29 cellular contexts compared by ENCODE assay signal in the genomic region with DNA sequence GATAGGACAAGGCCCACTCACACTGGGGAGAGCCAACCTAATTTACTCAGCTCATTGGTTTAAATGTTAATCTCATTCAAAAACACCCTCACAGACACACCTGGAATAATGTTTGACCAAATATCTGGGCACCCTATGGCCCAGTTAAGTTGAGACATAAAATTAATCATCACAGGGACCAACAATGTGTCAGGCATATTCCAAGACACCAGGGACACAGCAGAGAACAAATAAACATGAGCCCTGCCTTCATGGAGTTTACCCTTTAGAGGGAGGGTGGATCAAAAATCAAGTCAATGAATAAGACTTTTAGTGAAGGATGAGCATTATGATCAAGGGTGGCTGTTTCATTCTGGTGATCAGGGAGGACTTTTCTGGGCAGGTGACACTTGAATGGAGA.
"Had no signal": no experiment of that assay in that cellular context is flagged by ENCODE, and none has a peak within 500 bp of the region (broad histone marks: within the 10 kb centered on the region; RNA-seq: fewer than 3 reads in every experiment).

No MANE protein-coding gene starts in this region.

- H3K9me3 Mint-ChIP-seq: activated CD8-positive, alpha-beta T cell treated with anti-CD3 and anti-CD28 coated beads for 36 hours; activated naive CD4-positive, alpha-beta T cell treated with anti-CD3 and anti-CD28 coated beads, Interleukin-2, amount 50 U/mL, for 24 hours; activated naive CD8-positive, alpha-beta T cell treated with anti-CD3 and anti-CD28 coated beads for 36 hours; activated T-cell treated with anti-CD3 and anti-CD28 coated beads, Interleukin-2, amount 50 U/mL, for 4 hours; activated T-helper 1 cell treated with anti-CD3 and anti-CD28 coated beads, Interleukin-12 subunit alpha, Interleukin-12 subunit beta, Interleukin-2, Interleukin-4 antibody, amounts not matched to agents 30 ng/mL and 10 ng/mL and 1 ng/mL, durations not matched to agents 14 hours and 24 hours and 36 hours; activated T-helper 2 cell treated with anti-CD3 and anti-CD28 coated beads, Interferon-gamma antibody, Interleukin-2, Interleukin-4, amounts not matched to agents 10 μg/mL and 5 μg/mL and 100 μg/mL, durations not matched to agents 14 hours and 24 hours and 36 hours; effector memory CD8-positive, alpha-beta T cell had no signal

- H3K27ac ChIP-seq: ascending aorta, breast epithelium, cardiac muscle cell, esophagus squamous epithelium, gastroesophageal sphincter, heart right ventricle had no signal

- H3K4me3 Mint-ChIP-seq: activated B cell treated with CpG ODN at 0.5 μM for 24 hours; activated CD8-positive, alpha-beta T cell treated with anti-CD3 and anti-CD28 coated beads for 36 hours; activated naive CD4-positive, alpha-beta T cell treated with anti-CD3 and anti-CD28 coated beads for 36 hours; activated naive CD4-positive, alpha-beta T cell treated with anti-CD3 and anti-CD28 coated beads, Interleukin-2, amount 50 U/mL, for 24 hours; activated naive CD8-positive, alpha-beta T cell treated with anti-CD3 and anti-CD28 coated beads for 36 hours; activated T-cell treated with anti-CD3 and anti-CD28 coated beads, Interleukin-2, amount 50 U/mL, for 4 hours; activated T-helper 1 cell treated with anti-CD3 and anti-CD28 coated beads, Interleukin-12 subunit alpha, Interleukin-12 subunit beta, Interleukin-2, Interleukin-4 antibody, amounts not matched to agents 30 ng/mL and 10 ng/mL and 1 ng/mL, durations not matched to agents 14 hours and 24 hours and 36 hours; brain; effector memory CD8-positive, alpha-beta T cell had no signal

- H3K36me3 Mint-ChIP-seq: activated naive CD4-positive, alpha-beta T cell treated with anti-CD3 and anti-CD28 coated beads, Interleukin-2, amount 50 U/mL, for 24 hours; activated naive CD8-positive, alpha-beta T cell treated with anti-CD3 and anti-CD28 coated beads for 36 hours; brain had no signal

- H3K9me3 ChIP-seq: ascending aorta, breast epithelium, esophagus squamous epithelium, gastroesophageal sphincter had no signal

- H3K4me1 ChIP-seq: ascending aorta, breast epithelium, gastroesophageal sphincter, heart right ventricle had no signal

- H3K4me1 Mint-ChIP-seq: activated B cell treated with CpG ODN at 0.5 μM for 24 hours; activated naive CD4-positive, alpha-beta T cell treated with anti-CD3 and anti-CD28 coated beads, Interleukin-2, amount 50 U/mL, for 24 hours; activated naive CD8-positive, alpha-beta T cell treated with anti-CD3 and anti-CD28 coated beads for 36 hours had no signal

- FAIRE-seq: colon had no signal

- H3K27me3 ChIP-seq: ascending aorta, breast epithelium, cardiac muscle cell, esophagus squamous epithelium had no signal

- H3K27me3 Mint-ChIP-seq: activated naive CD8-positive, alpha-beta T cell treated with anti-CD3 and anti-CD28 coated beads for 36 hours had no signal

- H3K36me3 ChIP-seq: ascending aorta, breast epithelium, cardiac muscle cell, esophagus squamous epithelium, gastroesophageal sphincter, heart right ventricle had no signal

- ATAC-seq: activated CD4-positive, CD25-positive, alpha-beta regulatory T cell treated with anti-CD3 and anti-CD28 coated beads, Interleukin-2, amount 50 U/mL, for 24 hours; activated CD8-positive, alpha-beta T cell treated with anti-CD3 and anti-CD28 coated beads for 36 hours; activated T-cell treated with anti-CD3 and anti-CD28 coated beads, Interleukin-2, amount 50 U/mL, for 4 hours; effector memory CD8-positive, alpha-beta T cell; gastroesophageal sphincter had no signal

- DNase-seq: activated B cell treated with CpG ODN at 0.5 μM for 24 hours; activated CD4-positive, alpha-beta T cell treated with anti-CD3 and anti-CD28 coated beads for 48 hours; activated CD4-positive, alpha-beta T cell treated with anti-CD3 and anti-CD28 coated beads, Interleukin-2, amount 50 U/mL, for 1 hour; activated CD4-positive, alpha-beta T cell treated with anti-CD3 and anti-CD28 coated beads, Interleukin-2, amount 50 U/mL, for 48 hours; activated CD8-positive, alpha-beta memory T cell treated with anti-CD3 and anti-CD28 coated beads for 24 hours; activated CD8-positive, alpha-beta T cell treated with anti-CD3 and anti-CD28 coated beads for 36 hours; activated effector memory CD4-positive, alpha-beta T cell treated with anti-CD3 and anti-CD28 coated beads, Interleukin-2, amount 50 U/mL, for 16 hours; activated naive CD4-positive, alpha-beta T cell treated with anti-CD3 and anti-CD28 coated beads for 36 hours; activated naive CD8-positive, alpha-beta T cell treated with anti-CD3 and anti-CD28 coated beads for 36 hours; activated T-cell treated with anti-CD3 and anti-CD28 coated beads, Interleukin-2, amount 50 U/mL, for 4 hours; central memory CD4-positive, alpha-beta T cell; cortex of kidney; dermis blood vessel endothelial cell; effector CD4-positive, alpha-beta T cell; effector memory CD8-positive, alpha-beta T cell; esophagus squamous epithelium; foreskin melanocyte; heart right ventricle; T-helper 2 cell had no signal

- H3K27ac Mint-ChIP-seq: activated B cell treated with CpG ODN at 0.5 μM for 24 hours; activated CD8-positive, alpha-beta T cell treated with anti-CD3 and anti-CD28 coated beads for 36 hours; activated naive CD4-positive, alpha-beta T cell treated with anti-CD3 and anti-CD28 coated beads for 36 hours; activated naive CD4-positive, alpha-beta T cell treated with anti-CD3 and anti-CD28 coated beads, Interleukin-2, amount 50 U/mL, for 24 hours; activated naive CD8-positive, alpha-beta T cell treated with anti-CD3 and anti-CD28 coated beads for 36 hours; activated T-helper 1 cell treated with anti-CD3 and anti-CD28 coated beads, Interleukin-12 subunit alpha, Interleukin-12 subunit beta, Interleukin-2, Interleukin-4 antibody, amounts not matched to agents 30 ng/mL and 10 ng/mL and 1 ng/mL, durations not matched to agents 14 hours and 24 hours and 36 hours; activated T-helper 2 cell treated with anti-CD3 and anti-CD28 coated beads, Interferon-gamma antibody, Interleukin-2, Interleukin-4, amounts not matched to agents 10 μg/mL and 5 μg/mL and 100 μg/mL, durations not matched to agents 14 hours and 24 hours and 36 hours; effector memory CD8-positive, alpha-beta T cell had no signal

- H3K4me3 ChIP-seq: ascending aorta, breast epithelium, cardiac muscle cell, esophagus squamous epithelium, gastroesophageal sphincter, heart right ventricle had no signal
